In the genomic region with DNA sequence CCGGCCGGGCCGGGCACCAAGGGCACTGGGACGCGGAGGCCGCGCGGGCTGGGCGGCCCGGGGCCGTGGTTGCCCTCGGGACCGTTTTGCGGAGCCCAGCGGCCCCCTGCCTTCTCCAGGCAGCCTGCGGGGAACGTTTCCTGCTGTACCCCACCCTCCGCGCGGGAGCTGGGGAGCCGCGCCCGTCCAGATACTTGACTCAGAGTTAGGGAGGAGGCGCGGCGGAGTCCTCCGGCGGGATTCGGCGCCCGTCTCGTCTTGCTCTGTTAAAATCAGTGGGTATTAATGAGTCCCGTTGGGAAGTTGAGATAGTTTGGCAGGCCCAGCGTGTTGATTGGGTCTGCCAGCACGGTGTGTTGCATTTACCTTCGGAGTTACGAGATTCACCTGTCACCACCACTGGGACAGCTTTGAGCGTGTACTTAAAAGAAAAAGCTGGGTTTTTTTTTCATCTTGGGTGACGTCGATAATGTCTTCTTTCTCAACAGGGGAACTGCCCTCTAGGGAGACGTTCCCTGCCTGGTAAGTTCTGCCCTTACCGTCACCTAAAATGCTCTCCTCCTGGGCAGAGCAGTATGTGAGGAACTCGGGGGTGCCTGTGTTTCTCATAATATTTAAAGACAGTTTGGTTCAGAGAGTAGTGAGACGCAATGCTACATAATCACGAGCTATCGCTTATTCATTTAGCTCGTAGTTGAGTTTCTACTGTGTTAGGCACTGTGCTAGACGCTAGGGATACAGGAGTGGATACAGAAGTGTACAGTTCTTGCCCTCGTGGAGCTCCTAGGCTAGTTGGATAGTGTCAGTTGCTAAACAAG, we compare ENCODE assay signal across 8 cellular contexts. TPM values are rescaled to one million over a fixed set of nuclear protein-coding genes. Genes with fewer than 3 reads are reported as not detected.
A peak's percentile ranks its signal among the peaks of the same experiment; 100 is the strongest.
DNase-seq lines count a peak whose midpoint lies in the region; ATAC-seq, FAIRE-seq and TF ChIP-seq lines count a peak whose summit lies in the region.

No MANE protein-coding gene starts in this region.

- no peaks in the 10 kb centered on the region for H3K9me3 ChIP-seq in pancreas

- WGBS in pancreas, 2 donors: 1% methylated on average over 44 to 49 of the region's 49 CpGs

- peak overlapping the region; percentile 81 to 98 (median 96) for H3K4me3 ChIP-seq in pancreas

- no peak for FAIRE-seq in pancreas (lab: Jason Lieb, UNC)
- FAIRE-seq in RCC 7860 (lab: Jason Lieb, UNC): no peak

- H3K4me1 ChIP-seq in foreskin keratinocyte: peaks cover 5% of the 10 kb centered on the region
- H3K4me1 ChIP-seq in pancreas: peaks cover 19 to 23% (median 20%) of the 10 kb centered on the region in 3 donors

- intact Hi-C loops in pancreas (cut with DNase I): no loop called here

- TF ChIP-seq CTCF in foreskin keratinocyte (conservative IDR thresholded peaks at IDR 0.05) (no peak), pancreas (IDR thresholded peaks at IDR 0.05) (no peak)

- DNase-seq in NCI-H2227 (lab: John Stamatoyannopoulos, UW; ENCODE audit: unreplicated experiment) (peak; percentile 59), NCI-H2227 treated with DMSO at 0.1 percent for 48 hours (lab: John Stamatoyannopoulos, UW) (no peak), NCI-H526 treated with DMSO at 0.1 percent for 48 hours (lab: John Stamatoyannopoulos, UW) (peak; percentile 52), foreskin keratinocyte (peak; percentile 25 to 52), pancreas (peak in 3 of 6 donors; percentile 20 to 76 (median 28)), RCC 7860 (ENCODE audit: low spot score) (no peak)
- peak; percentile 36 for DNase-seq in activated effector memory CD4-positive, alpha-beta T cell treated with Interleukin-2 at 50 U/mL for 16 hours

- peak; percentile 45 for ATAC-seq in HG02798 (IDR thresholded peaks at IDR 0.05; ENCODE audit: poor library complexity, unreplicated experiment)
- ATAC-seq in foreskin keratinocyte: peak; percentile 71
- ATAC-seq in pancreas: peak; percentile 51 to 68 (median 60)

- peaks cover 0 to 5% (median 0%) of the 10 kb centered on the region in 3 donors for H3K36me3 ChIP-seq in pancreas

- H3K27me3 ChIP-seq in foreskin keratinocyte (no peaks in the 10 kb centered on the region), pancreas (no peaks in the 10 kb centered on the region)

- H3K27ac ChIP-seq in foreskin keratinocyte: peak overlapping the region; percentile 94
- peak overlapping the region; percentile 3 to 89 (median 82) for H3K27ac ChIP-seq in pancreas

RNA-seq across cellular contexts. Expression of a gene that starts 0.6 kb away (rescaled TPM):
- total RNA-seq in foreskin keratinocyte: 83.2 and 84.3 TPM in 2 replicates
- 64.2 and 66.8 TPM in 2 replicates for polyA plus RNA-seq in foreskin keratinocyte
- 10 to 100 TPM; 33.5 to 46.0 (median 39.3) TPM for total RNA-seq in pancreas
- polyA plus RNA-seq in pancreas: 10 to 100 TPM; 22.8 to 40.4 TPM

RNA-seq across cellular contexts. Expression of a gene that starts 6.4 kb away (rescaled TPM):
- total RNA-seq in foreskin keratinocyte: not detected in 2 replicates
- polyA plus RNA-seq in foreskin keratinocyte: not detected in 2 replicates
- not detected for total RNA-seq in pancreas
- polyA plus RNA-seq in pancreas: not detected

RNA-seq across cellular contexts. Expression of a gene that starts 40.7 kb away (rescaled TPM):
- 2.8 and 3.1 TPM in 2 replicates for total RNA-seq in foreskin keratinocyte
- 1.5 and 2.1 TPM in 2 replicates for polyA plus RNA-seq in foreskin keratinocyte
- total RNA-seq in pancreas: 1 to 10 TPM; 4.0 to 7.7 (median 6.5) TPM
- polyA plus RNA-seq in pancreas: 10 to 100 TPM; 14.6 to 23.8 TPM

Comparison
In these comparisons a context has a peak if more than half of its experiments do, and no peak if none do; other contexts are left out.
1. DNase-seq: peak in NCI-H2227 (single experiment), NCI-H526 treated with DMSO at 0.1 percent for 48 hours (single experiment), activated effector memory CD4-positive, alpha-beta T cell treated with Interleukin-2 at 50 U/mL for 16 hours (single experiment) and foreskin keratinocyte (2 of 2); none in NCI-H2227 treated with DMSO at 0.1 percent for 48 hours (single experiment) and RCC 7860 (single experiment).
2. Peak in every context shown above with its lines, with median percentiles within 50 percentile points of each other: ATAC-seq.